22 cellular contexts compared by ENCODE assay signal in genomic region chr4:114349543-114350175, GRCh38.
DNase-seq lines count a peak whose midpoint lies in the region; ATAC-seq, FAIRE-seq and TF ChIP-seq lines count a peak whose summit lies in the region.
"Had no signal": no experiment of that assay in that cellular context is flagged by ENCODE, and none has a peak within 500 bp of the region (broad histone marks: within the 10 kb centered on the region; RNA-seq: fewer than 3 reads in every experiment).

No MANE protein-coding gene starts in this region.

- no peak overlapping the region for H3K4me2 ChIP-seq in endothelial cell of umbilical vein (ENCODE audit: insufficient read depth, low read length)

- no TSS peak for BruUV-seq in endothelial cell of umbilical vein (replicated peaks; lab: Mats Ljungman, UMichigan)

- peak; percentile 15 for DNase-seq in AG08395 (ENCODE audit: low spot score)
- DNase-seq in LoVo (ENCODE audit: low spot score): peak; percentile 1
- no peak for DNase-seq in endothelial cell of umbilical vein (ENCODE audit: low read depth, low spot score)
- DNase-seq in iris pigment epithelial cell (ENCODE audit: low read depth): peak; percentile 68
- DNase-seq in NCI-H128 (lab: John Stamatoyannopoulos, UW; ENCODE audit: unreplicated experiment): no peak
- no peak for DNase-seq in HT-29 (ENCODE audit: low spot score)
- no peak for DNase-seq in frontal cortex (ENCODE audit: low spot score in 2 of 2)
- DNase-seq: activated CD8-positive, alpha-beta T cell treated with anti-CD3 and anti-CD28 coated beads, Interleukin-2, amount 10 ng/mL, durations not matched to agents 7 days and 5 days; activated T-cell treated with anti-CD3 and anti-CD28 coated beads, Interleukin-2, amount 50 U/mL, for 72 hours; CD4-positive, alpha-beta T cell; left lung; NCI-H2081; NCI-H524; right cardiac atrium; stimulated activated naive CD4-positive, alpha-beta T cell treated with Interleukin-2 at 50 U/mL for 16 hours; T-helper 9 cell had no signal

- H3K9ac ChIP-seq in endothelial cell of umbilical vein (replicated peaks; ENCODE audit: extremely low read depth, insufficient read depth, low read length): no peak overlapping the region

- H3K79me2 ChIP-seq in endothelial cell of umbilical vein (ENCODE audit: control insufficient read depth, insufficient read depth, low read length): no peaks in the 10 kb centered on the region

- no peaks in the 10 kb centered on the region for H3K36me3 ChIP-seq in endothelial cell of umbilical vein (ENCODE audit: control insufficient read depth in 2 of 2, extremely low read depth in 1 of 2, insufficient read depth in 2 of 2, low read length in 2 of 2)
- H3K36me3 ChIP-seq: gastroesophageal sphincter, left lung, neutrophil, SJSA1, tibial nerve had no signal

- POLR2A ChIA-PET in endothelial cell of umbilical vein (lab: Charles Lee): no interaction called here

- H3K9me1 ChIP-seq in endothelial cell of umbilical vein (replicated peaks; ENCODE audit: control insufficient read depth, extremely low read depth, insufficient read depth, low read length): no peaks in the 10 kb centered on the region

- no peak overlapping the region for H2AFZ ChIP-seq in endothelial cell of umbilical vein (ENCODE audit: low read depth, low read length)

- dilution Hi-C loops in endothelial cell of umbilical vein (cut with MboI; ENCODE audit: extremely low pct_ligation_motif_present, low sequenced_read_pairs): no loop called here

- H3K9me3 ChIP-seq in endothelial cell of umbilical vein (replicated peaks; ENCODE audit: control insufficient read depth, insufficient read depth, low read length): no peaks in the 10 kb centered on the region
- H3K9me3 ChIP-seq: gastroesophageal sphincter, neutrophil had no signal

- H3K4me3 ChIP-seq in endothelial cell of umbilical vein (replicated peaks in 1 of 3; ENCODE audit: insufficient read depth in 1 of 3, low read depth in 1 of 3, low read length in 3 of 3): no peak overlapping the region
- H3K4me3 ChIP-seq: gastroesophageal sphincter, left lung, SJSA1, tibial nerve had no signal

- H3K4me1 ChIP-seq in endothelial cell of umbilical vein (ENCODE audit: control insufficient read depth, extremely low read depth, insufficient read depth, low read length): no peaks in the 10 kb centered on the region
- H3K4me1 ChIP-seq: gastroesophageal sphincter, left lung, tibial nerve had no signal

- intact Hi-C loops in endothelial cell of umbilical vein (cut with micrococcal nuclease): no loop called here

- no peaks in the 10 kb centered on the region for H4K20me1 ChIP-seq in endothelial cell of umbilical vein (replicated peaks; ENCODE audit: control insufficient read depth, extremely low read depth, insufficient read depth, low read length)

- H3K27ac ChIP-seq in endothelial cell of umbilical vein (ENCODE audit: insufficient read depth, low read depth, low read length): no peak overlapping the region
- H3K27ac ChIP-seq: gastroesophageal sphincter, left lung, neutrophil, SJSA1, tibial nerve had no signal

- no peak for FAIRE-seq in endothelial cell of umbilical vein (lab: Jason Lieb, UNC)
- FAIRE-seq in frontal cortex (lab: Jason Lieb, UNC): no peak

- CTCF ChIA-PET in endothelial cell of umbilical vein (lab: Charles Lee): no interaction called here

- ATAC-seq in GM21576 (IDR thresholded peaks at IDR 0.05; ENCODE audit: unreplicated experiment): no peak
- ATAC-seq: activated CD8-positive, alpha-beta T cell treated with anti-CD3 and anti-CD28 coated beads, Interleukin-2, amount 10 ng/mL, durations not matched to agents 7 days and 5 days; activated naive CD4-positive, alpha-beta T cell treated with anti-CD3 and anti-CD28 coated beads, Interleukin-2, amount 50 U/mL, for 72 hours; activated T-cell treated with anti-CD3 and anti-CD28 coated beads, Interleukin-2, amount 50 U/mL, for 72 hours; gastroesophageal sphincter; left lung; right cardiac atrium had no signal

- TF ChIP-seq POLR2A in endothelial cell of umbilical vein (IDR thresholded peaks at IDR 0.05; ENCODE audit: low read depth, low read length): no peak

- TF ChIP-seq CTCF in endothelial cell of umbilical vein (IDR thresholded peaks at IDR 0.05; ENCODE audit: extremely low read depth in 1 of 2, insufficient read depth in 1 of 2, low read depth in 1 of 2, low read length in 2 of 2): no peak

- H3K27me3 ChIP-seq in endothelial cell of umbilical vein (ENCODE audit: control insufficient read depth in 2 of 2, insufficient read depth in 2 of 2, low read length in 2 of 2): no peaks in the 10 kb centered on the region
- H3K27me3 ChIP-seq: gastroesophageal sphincter, left lung, neutrophil, SJSA1, tibial nerve had no signal

TF ChIP-seq in endothelial cell of umbilical vein, 7 proteins besides CTCF, POLR2A, EP300 and RAD21:
- TF ChIP-seq FOS (IDR thresholded peaks at IDR 0.05; ENCODE audit: borderline replicate concordance, insufficient read depth, low read length) (peak; percentile 17), EZH2 (IDR thresholded peaks at IDR 0.05; ENCODE audit: borderline replicate concordance, low read depth, low read length, severe bottlenecking) (no peak)
TF ChIP-seq in endothelial cell of umbilical vein: peak in this region for 1.

Comparison
In these comparisons a context has a peak if more than half of its experiments do, and no peak if none do; other contexts are left out.
1. DNase-seq: peak in AG08395 (single experiment), LoVo (single experiment) and iris pigment epithelial cell (single experiment); none in endothelial cell of umbilical vein (single experiment), NCI-H128 (single experiment), HT-29 (single experiment) and frontal cortex (0 of 2).